Comparison of ENCODE assay signal across 1 cellular context in the genomic region with DNA sequence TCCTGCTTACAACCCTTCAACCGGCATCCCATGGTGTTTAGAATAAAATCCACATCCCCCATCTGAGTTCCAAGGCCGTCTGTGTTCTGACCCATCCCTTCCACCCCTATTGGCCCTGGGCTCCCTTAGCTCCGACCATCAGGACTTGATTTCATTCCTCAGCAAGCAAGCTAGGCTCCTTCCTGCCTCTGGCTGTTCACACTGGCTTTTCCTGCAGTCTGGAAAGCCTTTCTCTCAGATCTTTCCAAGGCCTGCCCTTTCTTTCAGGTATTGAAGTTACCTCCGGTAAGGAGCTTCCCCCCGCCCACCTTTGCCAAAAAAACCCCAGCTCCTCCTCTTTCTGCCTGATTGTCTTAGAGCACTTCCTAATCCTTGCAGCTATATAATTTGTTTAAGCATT.
TF ChIP-seq lines count a peak whose summit lies in the region.

No MANE protein-coding gene starts in this region.

TF ChIP-seq in IMR-90, 13 proteins besides CTCF, POLR2A, EP300 and RAD21:
- no peak for TF ChIP-seq SMC3 (IDR thresholded peaks at IDR 0.05; ENCODE audit: low read depth, low read length)
- no peak for TF ChIP-seq MAZ (IDR thresholded peaks at IDR 0.05; ENCODE audit: borderline replicate concordance, low read depth, low read length)
- no peak for TF ChIP-seq NFE2L2 (IDR thresholded peaks at IDR 0.05; ENCODE audit: low read depth, low read length)
- no peak for TF ChIP-seq RFX5 (IDR thresholded peaks at IDR 0.05; ENCODE audit: low read depth, low read length)
- no peak for TF ChIP-seq FOS (IDR thresholded peaks at IDR 0.05; ENCODE audit: low read depth, low read length)
- no peak for TF ChIP-seq USF2 (IDR thresholded peaks at IDR 0.05; ENCODE audit: low read depth, low read length)
- TF ChIP-seq MXI1 (IDR thresholded peaks at IDR 0.05; ENCODE audit: borderline replicate concordance, low read depth, low read length): no peak
- TF ChIP-seq CHD1 (IDR thresholded peaks at IDR 0.05; ENCODE audit: low read depth, low read length): no peak
